In the genomic region with DNA sequence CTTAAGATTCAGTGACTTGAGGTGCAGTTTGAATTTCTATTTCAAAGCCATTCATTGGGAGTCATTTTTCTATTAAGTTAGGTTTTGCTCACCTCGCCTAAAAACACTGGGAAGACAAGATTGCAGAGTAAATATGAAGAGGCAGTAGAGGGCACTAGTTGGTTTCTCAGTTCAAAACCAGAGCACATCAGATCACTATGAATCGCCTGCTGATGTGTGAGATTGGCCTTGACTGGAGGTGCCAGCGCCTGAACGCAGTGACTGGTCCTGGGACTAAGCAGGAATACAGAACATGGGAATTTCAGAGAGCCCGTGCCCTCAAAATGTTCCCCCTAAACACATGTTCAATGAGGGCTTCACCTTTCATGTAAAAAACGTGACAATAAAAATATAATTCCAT, we compare ENCODE assay signal across 8 cellular contexts.
DNase-seq lines count a peak whose midpoint lies in the region; ATAC-seq and TF ChIP-seq lines count a peak whose summit lies in the region.

No MANE protein-coding gene starts in this region.

- no peaks in the 10 kb centered on the region for H3K27me3 ChIP-seq in AG04450 (ENCODE audit: control insufficient read depth, insufficient read depth, low read length)

- peaks cover 13% of the 10 kb centered on the region for H3K36me3 Mint-ChIP-seq in natural killer cell treated with Interleukin-12 subunit alpha and Interleukin-12 subunit beta and Interleukin-15 and Interleukin-18, amount 100 ng/mL, for 72 hours

- POLR2A ChIA-PET in AG04450 (lab: Yijun Ruan, JAX) = no interaction called here

- no peaks in the 10 kb centered on the region for H3K9me3 Mint-ChIP-seq in natural killer cell treated with Interleukin-12 subunit alpha and Interleukin-12 subunit beta and Interleukin-15 and Interleukin-18, amount 100 ng/mL, for 72 hours

- ATAC-seq in GM18498 (IDR thresholded peaks at IDR 0.05; ENCODE audit: unreplicated experiment) = peak; percentile 69
- peak; percentile 73 to 80 for ATAC-seq in natural killer cell treated with Interleukin-12 subunit alpha and Interleukin-12 subunit beta and Interleukin-15 and Interleukin-18, amount 100 ng/mL, for 72 hours
- ATAC-seq in GM18505 (IDR thresholded peaks at IDR 0.05; ENCODE audit: unreplicated experiment) = no peak

- H3K4me3 Mint-ChIP-seq in natural killer cell treated with Interleukin-12 subunit alpha and Interleukin-12 subunit beta and Interleukin-15 and Interleukin-18, amount 100 ng/mL, for 72 hours = peak overlapping the region; percentile 70

- peak overlapping the region; percentile 89 to 94 for H3K27ac Mint-ChIP-seq in natural killer cell treated with Interleukin-12 subunit alpha and Interleukin-12 subunit beta and Interleukin-15 and Interleukin-18, amount 100 ng/mL, for 72 hours

- H3K27me3 Mint-ChIP-seq in natural killer cell treated with Interleukin-12 subunit alpha and Interleukin-12 subunit beta and Interleukin-15 and Interleukin-18, amount 100 ng/mL, for 72 hours = no peaks in the 10 kb centered on the region

- H3K4me3 ChIP-seq in AG04450 (ENCODE audit: low read depth, low read length) = no peak overlapping the region

- no peaks in the 10 kb centered on the region for H3K9me3 ChIP-seq in AG04450 (ENCODE audit: control insufficient read depth, insufficient read depth, low read length)

- H3K27ac ChIP-seq in AG04450 (ENCODE audit: low read depth, low read length) (peak overlapping the region; percentile 59), epithelial cell of prostate (peak overlapping the region; percentile 75)

- peak; percentile 48 for TF ChIP-seq CTCF in AG04450 (IDR thresholded peaks at IDR 0.05; ENCODE audit: low read depth, low read length)

- DNase-seq in AG04450 (ENCODE audit: low read depth, low spot score) = no peak
- peak; percentile 66 for DNase-seq in HuH-7 (ENCODE audit: low spot score)
- DNase-seq in SW480 (ENCODE audit: low spot score) = peak; percentile 85
- no peak for DNase-seq in epithelial cell of prostate (ENCODE audit: low read depth, low spot score)
- no peak for DNase-seq in natural killer cell treated with Interleukin-12 subunit alpha and Interleukin-12 subunit beta and Interleukin-15 and Interleukin-18, amount 100 ng/mL, for 72 hours (ENCODE audit: low spot score)
- no peak for DNase-seq in NCI-H1436 (lab: John Stamatoyannopoulos, UW)

- peaks cover 67 to 74% of the 10 kb centered on the region in 2 donors for H3K4me1 Mint-ChIP-seq in natural killer cell treated with Interleukin-12 subunit alpha and Interleukin-12 subunit beta and Interleukin-15 and Interleukin-18, amount 100 ng/mL, for 72 hours (ENCODE audit: low read depth in 2 of 2)

- CTCF ChIA-PET in AG04450 (lab: Charles Lee) = interaction anchor here (1.0 to 1.4 kb wide), 4 partner anchors 10 to 336 kb away, joined by 3 to 8 read pairs (median 3); no protein-coding TSS in a partner anchor

- no peak for TF ChIP-seq POLR2A in GM18505 (IDR thresholded peaks at IDR 0.05; ENCODE audit: borderline replicate concordance, extremely low read depth, insufficient read depth, insufficient read length)

Comparison
In these comparisons a context has a peak if more than half of its experiments do, and no peak if none do; other contexts are left out.
1. DNase-seq: peak in HuH-7 (single experiment) and SW480 (single experiment); none in AG04450 (single experiment), epithelial cell of prostate (single experiment), natural killer cell treated with Interleukin-12 subunit alpha and Interleukin-12 subunit beta and Interleukin-15 and Interleukin-18, amount 100 ng/mL, for 72 hours (single experiment) and NCI-H1436 (single experiment).